In genomic region chr4:3724319-3725231, GRCh38 we compare ENCODE assay signal across 18 cellular contexts. TPM values are rescaled to one million over a fixed set of nuclear protein-coding genes. Genes with fewer than 3 reads are reported as not detected.
DNase-seq lines count a peak whose midpoint lies in the region; FAIRE-seq and TF ChIP-seq lines count a peak whose summit lies in the region.
"Had no signal": no experiment of that assay in that cellular context is flagged by ENCODE, and none has a peak within 500 bp of the region (broad histone marks: within the 10 kb centered on the region; RNA-seq: fewer than 3 reads in every experiment).

No MANE protein-coding gene starts in this region.

- no peaks in the 10 kb centered on the region for H3K9me3 ChIP-seq in A673 (ENCODE audit: low read depth, low read length, poor library complexity, severe bottlenecking)
- no peaks in the 10 kb centered on the region for H3K9me3 ChIP-seq in iPS DF 6.9 (ENCODE audit: control insufficient read depth, insufficient read depth, low read length)
- H3K9me3 ChIP-seq in PC-9 (ENCODE audit: insufficient read depth, low read depth), result no peaks in the 10 kb centered on the region
- H3K9me3 ChIP-seq: pancreas had no signal

- H3K27me3 ChIP-seq in A673 (replicated peaks; ENCODE audit: insufficient read depth, low read depth, low read length, poor library complexity), result no peaks in the 10 kb centered on the region
- H3K27me3 ChIP-seq in iPS DF 6.9 (ENCODE audit: control insufficient read depth, insufficient read depth, low read length), result peaks cover 11% of the 10 kb centered on the region
- peaks cover 48% of the 10 kb centered on the region for H3K27me3 ChIP-seq in PC-9 (ENCODE audit: insufficient read depth, low read depth)

- TF ChIP-seq CTCF in A673 (conservative IDR thresholded peaks at IDR 0.05; ENCODE audit: low read depth, low read length) (no peak), PC-9 (conservative IDR thresholded peaks at IDR 0.05) (no peak)

- H3K36me3 ChIP-seq in A673 (ENCODE audit: insufficient read depth, low read length, poor library complexity, severe bottlenecking), result no peaks in the 10 kb centered on the region
- no peaks in the 10 kb centered on the region for H3K36me3 ChIP-seq in iPS DF 6.9 (ENCODE audit: control insufficient read depth, insufficient read depth, low read length)
- H3K36me3 ChIP-seq in PC-9 (ENCODE audit: low read depth), result no peaks in the 10 kb centered on the region
- H3K36me3 ChIP-seq: pancreas, tibial nerve had no signal

- H3K27ac ChIP-seq in A673 (ENCODE audit: low read depth, low read length, poor library complexity, severe bottlenecking) (no peak overlapping the region), iPS DF 6.9 (ENCODE audit: low read length) (no peak overlapping the region), PC-9 (no peak overlapping the region)
- H3K27ac ChIP-seq: HL-60, pancreas, tibial nerve had no signal

- BruUV-seq in A673 (replicated peaks; lab: Mats Ljungman, UMichigan) (no TSS peak), PC-9 (replicated peaks; lab: Mats Ljungman, UMichigan) (no TSS peak)

- DNase-seq in A673 (ENCODE audit: low spot score) (peak; percentile 64), D341Med (ENCODE audit: low spot score) (peak; percentile 60), NOMO-1 treated with DMSO at 0.1 percent for 48 hours (lab: John Stamatoyannopoulos, UW; ENCODE audit: unreplicated experiment) (peak; percentile 59), iPS DF 6.9 (ENCODE audit: low read depth, low spot score) (no peak), PC-9 (no peak), HTR-8/SVneo (ENCODE audit: insufficient read length, low spot score) (no peak), 8988T (no peak), mesenteric fat pad (ENCODE audit: low spot score) (no peak)
- DNase-seq: amniotic stem cell, DMS53, Karpas-422, NCI-H1694, NCI-H446 treated with DMSO at 0.1 percent for 48 hours had no signal

- H3F3A ChIP-seq in PC-9 (ENCODE audit: insufficient read depth, low read depth), result no peaks in the 10 kb centered on the region

- intact Hi-C loops in A673 (cut with micrococcal nuclease; ENCODE audit: unreplicated experiment), result no loop called here
- intact Hi-C loops in PC-9 (cut with micrococcal nuclease; ENCODE audit: unreplicated experiment), result no loop called here

- H4K20me1 ChIP-seq in PC-9 (ENCODE audit: insufficient read depth), result no peaks in the 10 kb centered on the region

- CTCF ChIA-PET in A673 (lab: Charles Lee), result no interaction called here
- CTCF ChIA-PET in PC-9 (lab: Charles Lee), result no interaction called here

- FAIRE-seq in HTR-8/SVneo (lab: Jason Lieb, UNC), result no peak
- FAIRE-seq: endometrium, pancreas had no signal

- H3K4me1 ChIP-seq in A673 (ENCODE audit: insufficient read depth, low read length, poor library complexity, severe bottlenecking), result peaks cover 26% of the 10 kb centered on the region
- peaks cover 14% of the 10 kb centered on the region for H3K4me1 ChIP-seq in iPS DF 6.9 (ENCODE audit: control insufficient read depth, insufficient read depth, low read length)
- H3K4me1 ChIP-seq in PC-9 (replicated peaks; ENCODE audit: insufficient read depth), result no peaks in the 10 kb centered on the region
- H3K4me1 ChIP-seq: pancreas had no signal

- no peak overlapping the region for H3K4me2 ChIP-seq in PC-9

- no CpG with 5 or more reads among the region's 44 CpGs for WGBS in iPS DF 6.9 (ENCODE audit: insufficient coverage, insufficient read length)

- POLR2A ChIA-PET in A673 (lab: Charles Lee; ENCODE audit: low non-redundant PET) (no interaction called here), PC-9 (lab: Charles Lee; ENCODE audit: unreplicated experiment) (no interaction called here)

- no peak overlapping the region for H2AFZ ChIP-seq in PC-9

- no peaks in the 10 kb centered on the region for H3K79me2 ChIP-seq in PC-9 (ENCODE audit: low read depth)

- H3K9me2 ChIP-seq in PC-9 (ENCODE audit: insufficient read depth), result no peaks in the 10 kb centered on the region

- H3K4me3 ChIP-seq in A673 (ENCODE audit: low read depth, low read length, poor library complexity, severe bottlenecking), result peak overlapping the region; percentile 12
- H3K4me3 ChIP-seq in iPS DF 6.9 (ENCODE audit: low read length), result peak overlapping the region; percentile 2; the same call in 1 of the 2 replicates
- H3K4me3 ChIP-seq in PC-9, result no peak overlapping the region
- H3K4me3 ChIP-seq: pancreas, tibial nerve had no signal

RNA-seq across cellular contexts. Expression of gene ADRA2C, which starts 41.6 kb away (rescaled TPM):
- total RNA-seq in A673 (2021) (14.8 and 16.7 TPM in 2 replicates), PC-9 (2021) (not detected in 2 replicates), mesenteric fat pad (8.6 TPM)
- total RNA-seq: activated T-helper 17 cell treated with anti-CD3 and anti-CD28 coated beads, Interleukin-2, amount 50 U/mL, for 72 hours had no signal

Comparison
In these comparisons a context has a peak if more than half of its experiments do, and no peak if none do; other contexts are left out.
1. DNase-seq: peak in A673 (single experiment), D341Med (single experiment) and NOMO-1 treated with DMSO at 0.1 percent for 48 hours (single experiment); none in iPS DF 6.9 (single experiment), PC-9 (0 of 2), HTR-8/SVneo (single experiment), 8988T (single experiment) and mesenteric fat pad (single experiment).